In genomic region chr3:13484861-13485590, GRCh38 we compare ENCODE assay signal across 8 cellular contexts. TPM values are rescaled to one million over a fixed set of nuclear protein-coding genes. Genes with fewer than 3 reads are reported as not detected.
A peak's percentile ranks its signal among the peaks of the same experiment; 100 is the strongest.
DNase-seq lines count a peak whose midpoint lies in the region; ATAC-seq and TF ChIP-seq lines count a peak whose summit lies in the region.

No MANE protein-coding gene starts in this region.

- H3K4me2 ChIP-seq in IMR-90 (ENCODE audit: low read depth, low read length): no peak overlapping the region

- H3K4me3 ChIP-seq in IMR-90 (ENCODE audit: insufficient read depth, low read depth, low read length): no peak overlapping the region
- peak overlapping the region in 1 of 3 donors; percentile 29 for H3K4me3 ChIP-seq in skeletal muscle tissue (ENCODE audit: low read length in 3 of 3)

- no peak overlapping the region for H3K23ac ChIP-seq in IMR-90 (ENCODE audit: low read depth, low read length)

- H2AK5ac ChIP-seq in IMR-90 (ENCODE audit: low read depth, low read length): no peak overlapping the region

- peaks cover 8% of the 10 kb centered on the region for H3K9me1 ChIP-seq in IMR-90 (ENCODE audit: insufficient read depth, low read length)

- peak overlapping the region; percentile 22 for H3K27ac Mint-ChIP-seq in activated naive CD8-positive, alpha-beta T cell

- H2BK120ac ChIP-seq in IMR-90 (ENCODE audit: low read depth, low read length): no peak overlapping the region

- H3K9me3 ChIP-seq in IMR-90 (ENCODE audit: control insufficient read depth, insufficient read depth, low read length) (no peaks in the 10 kb centered on the region), skeletal muscle tissue (ENCODE audit: control insufficient read depth in 3 of 3, low read length in 3 of 3) (no peaks in the 10 kb centered on the region)

- POLR2A ChIA-PET in IMR-90 (lab: Charles Lee; ENCODE audit: unreplicated experiment): no interaction called here

- no peak overlapping the region for H4K8ac ChIP-seq in IMR-90 (ENCODE audit: low read depth in 2 of 2, low read length in 2 of 2)

- ATAC-seq in IMR-90 (ENCODE audit: low read depth) (peak; percentile 33), left ventricle myocardium superior (peak; percentile 93), GM18907 (IDR thresholded peaks at IDR 0.05; ENCODE audit: unreplicated experiment) (no peak), GM18873 (IDR thresholded peaks at IDR 0.05; ENCODE audit: low FRiP score, unreplicated experiment) (no peak)

- no peaks in the 10 kb centered on the region for H3K27me3 ChIP-seq in IMR-90 (ENCODE audit: control insufficient read depth, insufficient read depth, low read length)
- H3K27me3 ChIP-seq in skeletal muscle tissue (ENCODE audit: control insufficient read depth in 3 of 3, insufficient read depth in 3 of 3, low read length in 3 of 3): no peaks in the 10 kb centered on the region

- CTCF ChIA-PET in IMR-90 (lab: Yijun Ruan, JAX): interaction anchor here (0.7 to 1.6 kb wide), 3 partner anchors 9 to 170 kb away, joined by 3 to 10 read pairs (median 5); no protein-coding TSS in a partner anchor

- H3K4ac ChIP-seq in IMR-90 (ENCODE audit: low read depth, low read length): no peak overlapping the region

- H3K27ac ChIP-seq in IMR-90 (ENCODE audit: insufficient read depth, low read length) (no peak overlapping the region), skeletal muscle tissue (ENCODE audit: low read depth, low read length) (peak overlapping the region; percentile 75)

- WGBS in IMR-90 (ENCODE audit: extremely low coverage in 2 of 2, insufficient read length in 1 of 2), 2 experiments: 60% methylated on average over 1 of the region's 7 CpGs; no CpG with 5 or more reads in 1 of the 2 experiments

- peak in 10 of 14 donors; percentile 19 to 85 (median 39) for DNase-seq in C1 segment of cervical spinal cord (lab: John Stamatoyannopoulos, UW)
- DNase-seq in IMR-90: peak; percentile 33
- peak; percentile 92 for DNase-seq in left ventricle myocardium superior
- DNase-seq in effector CD4-positive, alpha-beta T cell: no peak

- no peak overlapping the region for H4K5ac ChIP-seq in IMR-90 (ENCODE audit: low read depth, low read length)

- peaks cover 1% of the 10 kb centered on the region; the same call in 1 of the 2 replicates for H3K36me3 ChIP-seq in IMR-90 (ENCODE audit: control insufficient read depth, insufficient read depth, low read length)
- H3K36me3 ChIP-seq in skeletal muscle tissue (ENCODE audit: control insufficient read depth in 3 of 3, insufficient read depth in 3 of 3, low read length in 3 of 3): peaks cover 7 to 10% (median 9%) of the 10 kb centered on the region in 3 donors

- H4K20me1 ChIP-seq in IMR-90 (ENCODE audit: insufficient read depth, low read length): no peaks in the 10 kb centered on the region

- H3K27me3 Mint-ChIP-seq in activated naive CD8-positive, alpha-beta T cell: no peaks in the 10 kb centered on the region

- dilution Hi-C loops in IMR-90 (cut with HindIII; ENCODE audit: low sequenced_read_pairs, unreplicated experiment): no loop called here

- H3K9ac ChIP-seq in IMR-90 (ENCODE audit: low read depth, low read length): no peak overlapping the region
- H3K9ac ChIP-seq in skeletal muscle tissue (ENCODE audit: low read depth in 1 of 3, low read length in 3 of 3): peak overlapping the region; percentile 40 to 79 (median 47)

- H3K79me1 ChIP-seq in IMR-90 (ENCODE audit: low read depth in 1 of 2, low read length in 2 of 2): peaks cover 0 to 7% of the 10 kb centered on the region in 2 experiments; a peak in 2 of 4 replicates

- H3K56ac ChIP-seq in IMR-90 (ENCODE audit: extremely low read depth, insufficient read depth, low read length): no peak overlapping the region

- H3K4me1 ChIP-seq in IMR-90 (ENCODE audit: control insufficient read depth, insufficient read depth, low read length) (peaks cover 12% of the 10 kb centered on the region; the same call in 1 of the 2 replicates), skeletal muscle tissue (ENCODE audit: control insufficient read depth in 3 of 3, insufficient read depth in 3 of 3, low read length in 3 of 3) (peaks cover 20 to 28% (median 25%) of the 10 kb centered on the region in 3 donors)

- H3K4me1 Mint-ChIP-seq in activated naive CD8-positive, alpha-beta T cell (ENCODE audit: low read depth): peaks cover 14% of the 10 kb centered on the region

- intact Hi-C loops in IMR-90 (cut with micrococcal nuclease): no loop called here
- intact Hi-C loops in left ventricle myocardium superior (cut with micrococcal nuclease): no loop called here

- H3K4me3 Mint-ChIP-seq in activated naive CD8-positive, alpha-beta T cell: no peak overlapping the region

- H3K14ac ChIP-seq in IMR-90 (replicated peaks; ENCODE audit: low read depth, low read length): no peak overlapping the region

- TF ChIP-seq POLR2A in IMR-90 (IDR thresholded peaks at IDR 0.05; ENCODE audit: low read depth, low read length): no peak

- H3K36me3 Mint-ChIP-seq in activated naive CD8-positive, alpha-beta T cell: no peaks in the 10 kb centered on the region

- no peak overlapping the region for H4K91ac ChIP-seq in IMR-90 (ENCODE audit: insufficient read depth, low read depth, low read length)

- no TSS peak for BruUV-seq in IMR-90 (replicated peaks; lab: Mats Ljungman, UMichigan)

- H3K9me3 Mint-ChIP-seq in activated naive CD8-positive, alpha-beta T cell (ENCODE audit: low read depth): no peaks in the 10 kb centered on the region

- H2BK5ac ChIP-seq in IMR-90 (ENCODE audit: low read depth, low read length, poor library complexity, severe bottlenecking): no peak overlapping the region

- in situ Hi-C loops in IMR-90 (cut with MboI; ENCODE audit: low sequenced_read_pairs): loop anchor here (25.0 kb wide), 2 partner anchors 402 to 627 kb away; partner anchors contain the start of genes CHCHD4 and WNT7A

- no peak for TF ChIP-seq RAD21 in IMR-90 (IDR thresholded peaks at IDR 0.05; ENCODE audit: low read length)

- H2AK9ac ChIP-seq in IMR-90 (replicated peaks; ENCODE audit: low read depth, low read length, poor library complexity): peak overlapping the region; percentile 34

- H3K18ac ChIP-seq in IMR-90 (ENCODE audit: low read depth, low read length): no peak overlapping the region

- no peak overlapping the region for H2BK15ac ChIP-seq in IMR-90 (ENCODE audit: low read depth, low read length)

- H2AFZ ChIP-seq in IMR-90 (replicated peaks; ENCODE audit: low read length, poor library complexity): no peak overlapping the region

- no peak overlapping the region for H2BK20ac ChIP-seq in IMR-90 (ENCODE audit: low read depth, low read length)

- no peak for TF ChIP-seq CTCF in IMR-90 (conservative IDR thresholded peaks at IDR 0.05; ENCODE audit: low read depth, low read length)

TF ChIP-seq in IMR-90, 13 proteins besides CTCF, POLR2A, EP300 and RAD21:
- no peak for TF ChIP-seq MXI1 (IDR thresholded peaks at IDR 0.05; ENCODE audit: borderline replicate concordance, low read depth, low read length)
- TF ChIP-seq BHLHE40 (IDR thresholded peaks at IDR 0.05; ENCODE audit: low read depth, low read length): no peak
- TF ChIP-seq NFE2L2 (IDR thresholded peaks at IDR 0.05; ENCODE audit: low read depth, low read length): no peak
- TF ChIP-seq CEBPB (IDR thresholded peaks at IDR 0.05; ENCODE audit: low read depth, low read length): no peak
- no peak for TF ChIP-seq RCOR1 (IDR thresholded peaks at IDR 0.05; ENCODE audit: insufficient replicate concordance, low read length)
- TF ChIP-seq CHD1 (IDR thresholded peaks at IDR 0.05; ENCODE audit: low read depth, low read length): no peak
- TF ChIP-seq, protein P1, sequence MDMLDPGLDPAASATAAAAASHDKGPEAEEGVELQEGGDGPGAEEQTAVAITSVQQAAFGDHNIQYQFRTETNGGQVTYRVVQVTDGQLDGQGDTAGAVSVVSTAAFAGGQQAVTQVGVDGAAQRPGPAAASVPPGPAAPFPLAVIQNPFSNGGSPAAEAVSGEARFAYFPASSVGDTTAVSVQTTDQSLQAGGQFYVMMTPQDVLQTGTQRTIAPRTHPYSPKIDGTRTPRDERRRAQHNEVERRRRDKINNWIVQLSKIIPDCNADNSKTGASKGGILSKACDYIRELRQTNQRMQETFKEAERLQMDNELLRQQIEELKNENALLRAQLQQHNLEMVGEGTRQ (IDR thresholded peaks at IDR 0.05; ENCODE audit: low read depth, low read length): no peak
- TF ChIP-seq RFX5 (IDR thresholded peaks at IDR 0.05; ENCODE audit: low read depth, low read length): no peak
- TF ChIP-seq MAFK (IDR thresholded peaks at IDR 0.05; ENCODE audit: low read depth, low read length): no peak

RNA-seq across cellular contexts. Expression of gene HDAC11, which starts 4.9 kb away (rescaled TPM):
- 6.1 and 9.1 TPM in 2 replicates for total RNA-seq in IMR-90 (2012; rRNA removed)
- 10.8 and 11.4 TPM in 2 replicates for polyA plus RNA-seq in IMR-90 (2012; rRNA removed)
- 7.6 and 13.4 TPM in 2 replicates for polyA plus RNA-seq in IMR-90 (2012; cell fraction: cytosol; rRNA removed)
- 8.5 and 13.0 TPM in 2 replicates for polyA plus RNA-seq in IMR-90 (2012; cell fraction: nucleus; rRNA removed; ENCODE audit: low replicate concordance)
- 39.8 TPM for total RNA-seq in left ventricle myocardium superior
- 8.9 TPM for total RNA-seq in skeletal muscle tissue

Comparison
In these comparisons a context has a peak if more than half of its experiments do, and no peak if none do; other contexts are left out.
1. ATAC-seq: peak in IMR-90 (single experiment) and left ventricle myocardium superior (single experiment); none in GM18907 (single experiment) and GM18873 (single experiment).